Comparison of ENCODE assay signal across 8 cellular contexts in the genomic region with DNA sequence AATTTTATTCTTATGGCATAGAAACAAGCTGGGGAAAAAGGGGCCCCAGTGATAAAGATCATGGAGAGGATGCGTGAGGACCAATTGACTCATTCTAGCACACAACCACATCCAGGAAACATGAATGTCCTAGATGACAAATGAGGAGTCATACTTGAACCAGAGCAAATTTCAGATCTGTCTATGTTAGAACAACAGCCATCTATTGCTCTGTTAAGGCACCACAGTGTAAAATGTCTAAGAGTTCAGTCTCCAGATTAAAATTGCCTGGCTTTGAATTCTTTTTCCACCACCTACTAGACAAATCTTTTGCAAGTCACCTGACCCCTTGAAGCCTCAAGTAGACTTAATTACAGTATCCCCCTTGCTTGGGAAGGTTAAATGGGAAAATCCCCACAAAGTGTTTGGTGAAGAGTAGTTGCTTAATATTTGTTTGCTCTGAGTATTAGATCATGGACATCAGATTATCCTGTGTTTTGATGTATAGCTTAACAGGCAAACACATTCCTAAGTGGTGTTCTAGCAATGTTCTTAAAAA.
DNase-seq lines count a peak whose midpoint lies in the region; ATAC-seq, FAIRE-seq and TF ChIP-seq lines count a peak whose summit lies in the region.

No MANE protein-coding gene starts in this region.

- no peaks in the 10 kb centered on the region for H3K9me2 ChIP-seq in HCT116 (ENCODE audit: insufficient read depth)

- CTCF ChIA-PET in HCT116 (lab: Charles Lee) = interaction anchor here (1.5 kb wide), 1 partner anchor 149 kb away, joined by 3 read pairs; no protein-coding TSS in a partner anchor

- H3K27ac ChIP-seq in HCT116 (ENCODE audit: low read depth, low read length) (no peak overlapping the region), OCI-LY3 (ENCODE audit: low read length) (no peak overlapping the region), endodermal cell (ENCODE audit: low read depth, low read length) (no peak overlapping the region), kidney (ENCODE audit: low read depth in 2 of 2, low read length in 2 of 2) (no peak overlapping the region)

- H3K27me3 Mint-ChIP-seq in endodermal cell (ENCODE audit: insufficient read depth) = no peaks in the 10 kb centered on the region

- H3K9me3 ChIP-seq in HCT116 (ENCODE audit: control insufficient read depth in 1 of 2, insufficient read depth in 1 of 2, low read depth in 1 of 2, low read length in 2 of 2) = no peaks in the 10 kb centered on the region
- H3K9me3 ChIP-seq in OCI-LY3 (ENCODE audit: insufficient read depth, low read length) = no peaks in the 10 kb centered on the region
- H3K9me3 ChIP-seq in endodermal cell (ENCODE audit: control insufficient read depth, low read length) = no peaks in the 10 kb centered on the region
- H3K9me3 ChIP-seq in kidney (ENCODE audit: control insufficient read depth in 1 of 2, low read length in 2 of 2) = no peaks in the 10 kb centered on the region

- TF ChIP-seq CTCF in HCT116 (IDR thresholded peaks at IDR 0.05 in 2 of 3, conservative IDR thresholded peaks at IDR 0.05 in 1 of 3; ENCODE audit: borderline replicate concordance in 1 of 3, insufficient read depth in 1 of 3, low read depth in 2 of 3, low read length in 2 of 3) (no peak), OCI-LY3 (IDR thresholded peaks at IDR 0.05; ENCODE audit: low read depth, low read length) (no peak), endodermal cell (conservative IDR thresholded peaks at IDR 0.05) (no peak), kidney (IDR thresholded peaks at IDR 0.05; ENCODE audit: borderline replicate concordance, extremely low read depth, insufficient read depth) (no peak)

- FAIRE-seq in kidney (lab: Jason Lieb, UNC) = no peak

- no TSS peak for BruUV-seq in HCT116 (replicated peaks; lab: Mats Ljungman, UMichigan)

- H3K79me2 ChIP-seq in HCT116 (ENCODE audit: insufficient read depth, low read length) (no peaks in the 10 kb centered on the region), OCI-LY3 (ENCODE audit: low read length) (no peaks in the 10 kb centered on the region)

- peak overlapping the region; percentile 81 for H2AFZ ChIP-seq in HCT116 (ENCODE audit: low read depth, low read length, poor library complexity, severe bottlenecking)
- H2AFZ ChIP-seq in OCI-LY3 (ENCODE audit: low read depth, low read length) = no peak overlapping the region

- intact Hi-C loops in HCT116 (cut with micrococcal nuclease) = no loop called here
- intact Hi-C loops in kidney (cut with DNase I) = no loop called here

- H4K20me1 ChIP-seq in HCT116 (ENCODE audit: insufficient read depth) (no peaks in the 10 kb centered on the region), OCI-LY3 (ENCODE audit: insufficient read depth, low read length) (no peaks in the 10 kb centered on the region)

- DNase-seq in GDM1 (lab: John Stamatoyannopoulos, UW) = peak; percentile 48
- DNase-seq in HCT116 (ENCODE audit: low read depth, low spot score) = no peak
- DNase-seq in endodermal cell = no peak
- DNase-seq in stromal cell of bone marrow (ENCODE audit: low read depth) = peak; percentile 90
- DNase-seq in cerebellar nuclear complex (lab: John Stamatoyannopoulos, UW) = no peak
- no peak for DNase-seq in kidney
- DNase-seq in NK-92 treated with Interleukin-12 subunit alpha and Interleukin-12 subunit beta, amount 100 ng/mL, for 24 hours (lab: John Stamatoyannopoulos, UW) = no peak

- no peaks in the 10 kb centered on the region for H3K36me3 Mint-ChIP-seq in endodermal cell (ENCODE audit: low read depth)

- no peak overlapping the region for H3K4me3 Mint-ChIP-seq in endodermal cell

- POLR2A ChIA-PET in HCT116 (lab: Charles Lee) = no interaction called here

- RAD21 ChIA-PET in HCT116 (lab: Charles Lee; ENCODE audit: low non-redundant PET in 1 of 2, low total read pairs in 2 of 2, uncharacterized antibody in 2 of 2, unreplicated experiment in 2 of 2) = no interaction called here

- H3K4me2 ChIP-seq in HCT116 (ENCODE audit: low read length) (peak overlapping the region; percentile 4; the same call in 1 of the 2 replicates), OCI-LY3 (ENCODE audit: low read length) (0 out of 2 replicates have a peak overlapping the region, but pooled peaks have one; percentile 3)

- H3K4me3 ChIP-seq in HCT116 (replicated peaks in 1 of 2; ENCODE audit: low read depth in 1 of 2, low read length in 2 of 2) (no peak overlapping the region), OCI-LY3 (ENCODE audit: low read length) (no peak overlapping the region), endodermal cell (ENCODE audit: low read length) (peak overlapping the region; percentile 12), kidney (ENCODE audit: low read length in 2 of 2) (no peak overlapping the region)

- ATAC-seq in HCT116 = no peak

- H3K27me3 ChIP-seq in HCT116 (ENCODE audit: insufficient read depth, low read length) = no peaks in the 10 kb centered on the region
- no peaks in the 10 kb centered on the region for H3K27me3 ChIP-seq in OCI-LY3 (ENCODE audit: low read depth, low read length)
- H3K27me3 ChIP-seq in endodermal cell (ENCODE audit: control insufficient read depth, insufficient read depth, low read length, poor library complexity, severe bottlenecking) = no peaks in the 10 kb centered on the region

- WGBS in endodermal cell (ENCODE audit: insufficient coverage in 1 of 2, insufficient read length in 1 of 2), 2 experiments = 87% methylated on average over 1 of the region's 1 CpG; no CpG with 5 or more reads in 1 of the 2 experiments

- H3K4me1 ChIP-seq in HCT116 (ENCODE audit: control insufficient read depth in 1 of 2, insufficient read depth in 2 of 2, low read length in 2 of 2) (peaks cover 9 to 37% of the 10 kb centered on the region in 2 experiments; a peak in 3 of 4 replicates), OCI-LY3 (ENCODE audit: low read length) (peaks cover 12% of the 10 kb centered on the region), endodermal cell (ENCODE audit: control insufficient read depth, insufficient read depth, low read length) (peaks cover 7% of the 10 kb centered on the region), kidney (ENCODE audit: control insufficient read depth in 1 of 2, insufficient read depth in 1 of 2, low read depth in 1 of 2, low read length in 2 of 2) (no peaks in the 10 kb centered on the region)

- TF ChIP-seq POLR2A in HCT116 (IDR thresholded peaks at IDR 0.05; ENCODE audit: borderline replicate concordance, extremely low read depth, insufficient read depth, insufficient read length) = no peak

- no peak overlapping the region for H3K27ac Mint-ChIP-seq in endodermal cell

- no peak for TF ChIP-seq RAD21 in HCT116 (IDR thresholded peaks at IDR 0.05; ENCODE audit: low read depth)

- H3K36me3 ChIP-seq in HCT116 (ENCODE audit: control insufficient read depth in 1 of 2, insufficient read depth in 2 of 2, low read length in 2 of 2) = no peaks in the 10 kb centered on the region
- H3K36me3 ChIP-seq in OCI-LY3 (replicated peaks; ENCODE audit: low read depth, low read length) = no peaks in the 10 kb centered on the region
- H3K36me3 ChIP-seq in endodermal cell (ENCODE audit: control insufficient read depth, insufficient read depth, low read length) = no peaks in the 10 kb centered on the region
- H3K36me3 ChIP-seq in kidney (ENCODE audit: control insufficient read depth in 1 of 2, insufficient read depth in 2 of 2, low read length in 2 of 2) = no peaks in the 10 kb centered on the region

- no peak overlapping the region for H3K9ac ChIP-seq in HCT116 (ENCODE audit: low read length)
- no peak overlapping the region for H3K9ac ChIP-seq in OCI-LY3 (ENCODE audit: low read length)
- no peak overlapping the region for H3K9ac ChIP-seq in endodermal cell (ENCODE audit: extremely low read depth, low read length, poor library complexity, severe bottlenecking)
- H3K9ac ChIP-seq in kidney (ENCODE audit: low read length in 2 of 2) = no peak overlapping the region

- peaks cover 32% of the 10 kb centered on the region for H3K4me1 Mint-ChIP-seq in endodermal cell

- H3K9me3 Mint-ChIP-seq in endodermal cell = no peaks in the 10 kb centered on the region

TF ChIP-seq in HCT116, 20 proteins besides CTCF, POLR2A, EP300 and RAD21:
- TF ChIP-seq CBX3 (IDR thresholded peaks at IDR 0.05; ENCODE audit: low read depth) = no peak
- no peak for TF ChIP-seq EZH2 (IDR thresholded peaks at IDR 0.05)
- TF ChIP-seq FOSL1 (IDR thresholded peaks at IDR 0.05; ENCODE audit: low read depth) = peak; percentile 35; the same call in 1 of the 2 replicates
- peak; percentile 28; the same call in 1 of the 2 replicates for TF ChIP-seq JUND (IDR thresholded peaks at IDR 0.05)

Comparison
In these comparisons a context has a peak if more than half of its experiments do, and no peak if none do; other contexts are left out.
1. DNase-seq: peak in GDM1 (single experiment) and stromal cell of bone marrow (single experiment); none in HCT116 (single experiment), endodermal cell (single experiment), cerebellar nuclear complex (0 of 2), kidney (single experiment) and NK-92 treated with Interleukin-12 subunit alpha and Interleukin-12 subunit beta, amount 100 ng/mL, for 24 hours (single experiment).